Comparison of ENCODE assay signal across 15 cellular contexts in the genomic region with DNA sequence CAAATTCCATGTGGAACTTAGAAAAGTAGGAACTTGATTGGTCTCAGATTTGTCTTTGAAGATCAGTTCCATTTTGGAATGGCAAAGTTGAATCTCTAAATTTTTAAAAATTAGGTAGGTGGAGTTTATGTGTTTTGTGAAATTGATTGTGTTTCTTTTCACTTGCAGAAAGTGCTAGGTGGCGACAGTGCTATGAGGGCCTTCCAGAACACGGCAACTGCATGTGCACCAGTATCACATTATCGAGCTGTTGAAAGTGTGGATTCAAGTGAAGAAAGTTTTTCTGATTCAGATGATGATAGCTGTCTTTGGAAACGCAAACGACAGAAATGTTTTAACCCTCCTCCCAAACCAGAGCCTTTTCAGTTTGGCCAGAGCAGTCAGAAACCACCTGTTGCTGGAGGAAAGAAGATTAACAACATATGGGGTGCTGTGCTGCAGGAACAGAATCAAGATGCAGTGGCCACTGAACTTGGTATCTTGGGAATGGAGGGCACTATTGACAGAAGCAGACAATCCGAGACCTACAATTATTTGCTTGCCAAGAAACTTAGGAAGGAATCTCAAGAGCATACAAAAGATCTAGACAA. TPM values are rescaled to one million over a fixed set of nuclear protein-coding genes. Genes with fewer than 3 reads are reported as not detected.
DNase-seq lines count a peak whose midpoint lies in the region; ATAC-seq, FAIRE-seq and TF ChIP-seq lines count a peak whose summit lies in the region.
"Had no signal": no experiment of that assay in that cellular context is flagged by ENCODE, and none has a peak within 500 bp of the region (broad histone marks: within the 10 kb centered on the region; RNA-seq: fewer than 3 reads in every experiment).

No MANE protein-coding gene starts in this region.

- H3K9me3 Mint-ChIP-seq in activated naive CD4-positive, alpha-beta T cell treated with anti-CD3 and anti-CD28 coated beads, Interleukin-2, amount 50 U/mL, for 24 hours = no peaks in the 10 kb centered on the region

- H3K4me1 ChIP-seq in KMS-11 (ENCODE audit: low read depth, poor library complexity, severe bottlenecking) (peaks cover 58% of the 10 kb centered on the region), trophoblast cell (ENCODE audit: control insufficient read depth in 1 of 2, insufficient read depth in 2 of 2, low read length in 2 of 2) (peaks cover 0 to 8% of the 10 kb centered on the region in 2 experiments)

- FAIRE-seq in bronchial epithelial cell (lab: Jason Lieb, UNC) = peak; percentile 64
- FAIRE-seq: H1 had no signal

- H3K36me3 ChIP-seq in KMS-11 (ENCODE audit: insufficient read depth) (peaks cover 13% of the 10 kb centered on the region; the same call in 1 of the 2 replicates), bronchial epithelial cell (ENCODE audit: control insufficient read depth, insufficient read depth, low read length) (peaks cover 4% of the 10 kb centered on the region), trophoblast cell (ENCODE audit: control insufficient read depth in 1 of 2, insufficient read depth in 2 of 2, low read length in 2 of 2) (peaks cover 17 to 27% of the 10 kb centered on the region in 2 experiments)

- H3K27me3 ChIP-seq in KMS-11 (ENCODE audit: insufficient read depth, low read depth) = no peaks in the 10 kb centered on the region
- no peaks in the 10 kb centered on the region for H3K27me3 ChIP-seq in bronchial epithelial cell (ENCODE audit: control insufficient read depth, insufficient read depth, low read length)
- no peaks in the 10 kb centered on the region for H3K27me3 ChIP-seq in trophoblast cell (ENCODE audit: insufficient read depth, low read length)

- peaks cover 74% of the 10 kb centered on the region for H3K79me2 ChIP-seq in KMS-11 (ENCODE audit: insufficient read depth, low read depth)
- H3K79me2 ChIP-seq in trophoblast cell (ENCODE audit: control insufficient read depth, insufficient read depth, low read length, poor library complexity) = peaks cover 16% of the 10 kb centered on the region

- H4K20me1 ChIP-seq in KMS-11 (ENCODE audit: insufficient read depth) = no peaks in the 10 kb centered on the region

- H3K4me2 ChIP-seq in KMS-11 (peak overlapping the region; percentile 2; the same call in 1 of the 2 replicates), trophoblast cell (ENCODE audit: low read length) (no peak overlapping the region)

- H2BK120ac ChIP-seq in trophoblast cell (ENCODE audit: insufficient read depth, low read length, poor library complexity) = no peak overlapping the region

- no peak overlapping the region for H3K9ac ChIP-seq in KMS-11
- H3K9ac ChIP-seq in trophoblast cell (ENCODE audit: low read length) = no peak overlapping the region

- no peak overlapping the region for H2BK12ac ChIP-seq in trophoblast cell (ENCODE audit: low read length)

- H3K4me1 Mint-ChIP-seq in activated naive CD4-positive, alpha-beta T cell treated with anti-CD3 and anti-CD28 coated beads, Interleukin-2, amount 50 U/mL, for 24 hours = peaks cover 50% of the 10 kb centered on the region

- peaks cover 10% of the 10 kb centered on the region for H3K36me3 Mint-ChIP-seq in activated naive CD4-positive, alpha-beta T cell treated with anti-CD3 and anti-CD28 coated beads, Interleukin-2, amount 50 U/mL, for 24 hours

- no peak overlapping the region for H3K4me3 ChIP-seq in KMS-11 (IDR thresholded peaks at IDR 0.05; ENCODE audit: insufficient read depth, low read depth, low read length)
- H3K4me3 ChIP-seq in bronchial epithelial cell (ENCODE audit: low read depth, low read length) = no peak overlapping the region
- no peak overlapping the region for H3K4me3 ChIP-seq in trophoblast cell (ENCODE audit: low read depth, low read length)
- H3K4me3 ChIP-seq: thoracic aorta had no signal

- TF ChIP-seq CTCF in KMS-11 (conservative IDR thresholded peaks at IDR 0.05; ENCODE audit: low read depth, low read length) (no peak), bronchial epithelial cell (IDR thresholded peaks at IDR 0.05; ENCODE audit: insufficient read depth, low read length, severe bottlenecking) (no peak)

- ATAC-seq in HG03460 (IDR thresholded peaks at IDR 0.05; ENCODE audit: unreplicated experiment) = no peak

- peak overlapping the region; percentile 55 for H3K27ac Mint-ChIP-seq in activated naive CD4-positive, alpha-beta T cell treated with anti-CD3 and anti-CD28 coated beads, Interleukin-2, amount 50 U/mL, for 24 hours

- H3K18ac ChIP-seq in trophoblast cell (ENCODE audit: low read length) = no peak overlapping the region

- H2AFZ ChIP-seq in KMS-11 (ENCODE audit: low read depth) (no peak overlapping the region), trophoblast cell (ENCODE audit: insufficient read depth, low read length, poor library complexity) (no peak overlapping the region)

- H3K4me3 Mint-ChIP-seq in activated naive CD4-positive, alpha-beta T cell treated with anti-CD3 and anti-CD28 coated beads, Interleukin-2, amount 50 U/mL, for 24 hours = peak overlapping the region; percentile 53

- no peak overlapping the region for H3K23ac ChIP-seq in trophoblast cell (ENCODE audit: low read length)

- peak overlapping the region; percentile 67 for H3K4ac ChIP-seq in trophoblast cell (ENCODE audit: low read depth, low read length)

- no peaks in the 10 kb centered on the region for H3K9me3 ChIP-seq in trophoblast cell (ENCODE audit: insufficient read depth, low read depth, low read length)
- H3K9me3 ChIP-seq: thoracic aorta had no signal

- peaks cover 3% of the 10 kb centered on the region for H3K79me1 ChIP-seq in trophoblast cell (ENCODE audit: low read length)

- H4K8ac ChIP-seq in trophoblast cell (ENCODE audit: low read depth, low read length) = no peak overlapping the region

- H2BK5ac ChIP-seq in trophoblast cell (ENCODE audit: low read depth, low read length, poor library complexity) = no peak overlapping the region

- H3K27ac ChIP-seq in KMS-11 (peak overlapping the region; percentile 29; the same call in 1 of the 2 replicates), trophoblast cell (ENCODE audit: low read depth, low read length) (no peak overlapping the region)
- H3K27ac ChIP-seq: epithelial cell of prostate, thoracic aorta had no signal

- WGBS in trophoblast cell (ENCODE audit: extremely low coverage, insufficient coverage, insufficient read length) = no CpG with 5 or more reads among the region's 6 CpGs

- H4K91ac ChIP-seq in trophoblast cell (ENCODE audit: low read depth, low read length) = no peak overlapping the region

- H2AK5ac ChIP-seq in trophoblast cell (ENCODE audit: low read length) = no peak overlapping the region

- no peak overlapping the region for H3K14ac ChIP-seq in trophoblast cell (ENCODE audit: low read length)

- no peak overlapping the region for H4K12ac ChIP-seq in trophoblast cell (ENCODE audit: low read depth, low read length)

- DNase-seq in activated naive CD4-positive, alpha-beta T cell treated with anti-CD3 and anti-CD28 coated beads, Interleukin-2, amount 50 U/mL, for 16 hours = no peak
- DNase-seq in bronchial epithelial cell (ENCODE audit: low read depth) (no peak), trophoblast cell (no peak)
- no peak for DNase-seq in stimulated activated naive CD4-positive, alpha-beta T cell (lab: John Stamatoyannopoulos, UW)
- DNase-seq in activated CD4-positive, alpha-beta T cell treated with anti-CD3 and anti-CD28 coated beads for 48 hours = no peak
- DNase-seq: activated effector memory CD4-positive, alpha-beta T cell treated with anti-CD3 and anti-CD28 coated beads, Interleukin-2, amount 50 U/mL, for 16 hours; foreskin melanocyte; RPMI8226; stimulated activated CD4-positive, alpha-beta T cell treated with anti-CD3 and anti-CD28 coated beads, Interleukin-4, amount 100 ng/mL, for 1 hour had no signal

- no peaks in the 10 kb centered on the region for H3K27me3 Mint-ChIP-seq in activated naive CD4-positive, alpha-beta T cell treated with anti-CD3 and anti-CD28 coated beads, Interleukin-2, amount 50 U/mL, for 24 hours

RNA-seq across cellular contexts. Expression of gene PHAX, which starts 2.8 kb away (rescaled TPM):
- total RNA-seq in bronchial epithelial cell = 39.7 and 56.9 TPM in 2 replicates
- 33.4 and 34.2 TPM in 2 replicates for polyA plus RNA-seq in trophoblast cell (2013)

RNA-seq across cellular contexts. Expression of gene ALDH7A1, which starts 8.5 kb away (rescaled TPM):
- total RNA-seq in bronchial epithelial cell = 44.2 and 46.7 TPM in 2 replicates
- 102 and 105 TPM in 2 replicates for polyA plus RNA-seq in trophoblast cell (2013)
